Comparison of ENCODE assay signal across 14 cellular contexts in genomic region chr17:37088459-37088858, GRCh38.
DNase-seq lines count a peak whose midpoint lies in the region; ATAC-seq lines count a peak whose summit lies in the region.
"Had no signal": no experiment of that assay in that cellular context is flagged by ENCODE, and none has a peak within 500 bp of the region (broad histone marks: within the 10 kb centered on the region; RNA-seq: fewer than 3 reads in every experiment).

No MANE protein-coding gene starts in this region.

- POLR2A ChIA-PET in activated CD4-positive, alpha-beta T cell treated with anti-CD3 and anti-CD28 coated beads, Interleukin-2, amount 10 ng/mL, durations not matched to agents 7 days and 5 days (lab: Charles Lee) = no interaction called here

- peak overlapping the region; percentile 94 for H3K27ac Mint-ChIP-seq in activated CD4-positive, alpha-beta T cell treated with anti-CD3 and anti-CD28 coated beads, Interleukin-2, amount 10 ng/mL, durations not matched to agents 7 days and 5 days
- peak overlapping the region; percentile 99 for H3K27ac Mint-ChIP-seq in central memory CD8-positive, alpha-beta T cell (ENCODE audit: low read depth)

- CTCF ChIA-PET in activated CD4-positive, alpha-beta T cell treated with anti-CD3 and anti-CD28 coated beads, Interleukin-2, amount 10 ng/mL, durations not matched to agents 7 days and 5 days (lab: Charles Lee) = interaction anchor here (0.8 to 1.0 kb wide), 2 partner anchors 10 to 15 kb away, joined by 3 to 4 read pairs; no protein-coding TSS in a partner anchor

- no peak for ATAC-seq in central memory CD8-positive, alpha-beta T cell (replicated peaks; ENCODE audit: extremely low read depth, poor library complexity, severe bottlenecking)
- peak; percentile 14 for ATAC-seq in stimulated activated naive CD8-positive, alpha-beta T cell treated with anti-CD3 and anti-CD28 coated beads, Interleukin-15, Interleukin-2, amounts not matched to agents 100 U/mL and 50 U/mL, for 24 hours
- ATAC-seq in HG02588 (IDR thresholded peaks at IDR 0.05; ENCODE audit: unreplicated experiment) (no peak), GM18867 (IDR thresholded peaks at IDR 0.05; ENCODE audit: unreplicated experiment) (no peak)
- ATAC-seq: activated CD4-positive, CD25-positive, alpha-beta regulatory T cell treated with anti-CD3 and anti-CD28 coated beads, Interleukin-2, amount 50 U/mL, for 24 hours had no signal

- no peaks in the 10 kb centered on the region for H3K9me3 Mint-ChIP-seq in activated CD4-positive, alpha-beta T cell treated with anti-CD3 and anti-CD28 coated beads, Interleukin-2, amount 10 ng/mL, durations not matched to agents 7 days and 5 days
- H3K9me3 Mint-ChIP-seq in central memory CD8-positive, alpha-beta T cell = no peaks in the 10 kb centered on the region
- H3K9me3 Mint-ChIP-seq: activated naive CD4-positive, alpha-beta T cell treated with anti-CD3 and anti-CD28 coated beads, Interleukin-2, amount 50 U/mL, for 24 hours; nephron had no signal

- DNase-seq in activated CD4-positive, alpha-beta T cell treated with anti-CD3 and anti-CD28 coated beads, Interleukin-2, amount 10 ng/mL, durations not matched to agents 7 days and 5 days = peak; percentile 30
- DNase-seq in activated CD4-positive, alpha-beta T cell treated with anti-CD3 and anti-CD28 coated beads, Interleukin-2, amount 50 U/mL, for 1 hour = no peak
- DNase-seq in NCI-H526 treated with DMSO at 0.1 percent for 48 hours (lab: John Stamatoyannopoulos, UW) = peak; percentile 8
- DNase-seq in central memory CD8-positive, alpha-beta T cell (ENCODE audit: low spot score in 2 of 2) = no peak
- no peak for DNase-seq in stimulated activated naive CD8-positive, alpha-beta T cell treated with anti-CD3 and anti-CD28 coated beads, Interleukin-15, Interleukin-2, amounts not matched to agents 100 U/mL and 50 U/mL, for 24 hours
- DNase-seq in NCI-H1694 treated with DMSO at 0.1 percent for 48 hours (lab: John Stamatoyannopoulos, UW) = no peak
- DNase-seq: foreskin melanocyte, kidney, upper lobe of left lung had no signal

- no peak overlapping the region for H3K4me3 Mint-ChIP-seq in activated CD4-positive, alpha-beta T cell treated with anti-CD3 and anti-CD28 coated beads, Interleukin-2, amount 10 ng/mL, durations not matched to agents 7 days and 5 days
- H3K4me3 Mint-ChIP-seq in central memory CD8-positive, alpha-beta T cell = peak overlapping the region; percentile 41
- H3K4me3 Mint-ChIP-seq: nephron had no signal

- peaks cover 53% of the 10 kb centered on the region for H3K4me1 Mint-ChIP-seq in activated CD4-positive, alpha-beta T cell treated with anti-CD3 and anti-CD28 coated beads, Interleukin-2, amount 10 ng/mL, durations not matched to agents 7 days and 5 days
- peaks cover 38% of the 10 kb centered on the region for H3K4me1 Mint-ChIP-seq in central memory CD8-positive, alpha-beta T cell

- H3K27me3 Mint-ChIP-seq in activated CD4-positive, alpha-beta T cell treated with anti-CD3 and anti-CD28 coated beads, Interleukin-2, amount 10 ng/mL, durations not matched to agents 7 days and 5 days = no peaks in the 10 kb centered on the region
- no peaks in the 10 kb centered on the region for H3K27me3 Mint-ChIP-seq in central memory CD8-positive, alpha-beta T cell
- H3K27me3 Mint-ChIP-seq: activated naive CD4-positive, alpha-beta T cell treated with anti-CD3 and anti-CD28 coated beads, Interleukin-2, amount 50 U/mL, for 24 hours had no signal

- peaks cover 16% of the 10 kb centered on the region for H3K36me3 Mint-ChIP-seq in activated CD4-positive, alpha-beta T cell treated with anti-CD3 and anti-CD28 coated beads, Interleukin-2, amount 10 ng/mL, durations not matched to agents 7 days and 5 days (ENCODE audit: low read depth)
- peaks cover 6% of the 10 kb centered on the region for H3K36me3 Mint-ChIP-seq in central memory CD8-positive, alpha-beta T cell (ENCODE audit: insufficient read depth)

Comparison
In these comparisons a context has a peak if more than half of its experiments do, and no peak if none do; other contexts are left out.
1. DNase-seq: peak in activated CD4-positive, alpha-beta T cell treated with anti-CD3 and anti-CD28 coated beads, Interleukin-2, amount 10 ng/mL, durations not matched to agents 7 days and 5 days (single experiment) and NCI-H526 treated with DMSO at 0.1 percent for 48 hours (single experiment); none in activated CD4-positive, alpha-beta T cell treated with anti-CD3 and anti-CD28 coated beads, Interleukin-2, amount 50 U/mL, for 1 hour (single experiment), central memory CD8-positive, alpha-beta T cell (0 of 2), stimulated activated naive CD8-positive, alpha-beta T cell treated with anti-CD3 and anti-CD28 coated beads, Interleukin-15, Interleukin-2, amounts not matched to agents 100 U/mL and 50 U/mL, for 24 hours (single experiment) and NCI-H1694 treated with DMSO at 0.1 percent for 48 hours (single experiment).